26 cellular contexts compared by ENCODE assay signal in the genomic region with DNA sequence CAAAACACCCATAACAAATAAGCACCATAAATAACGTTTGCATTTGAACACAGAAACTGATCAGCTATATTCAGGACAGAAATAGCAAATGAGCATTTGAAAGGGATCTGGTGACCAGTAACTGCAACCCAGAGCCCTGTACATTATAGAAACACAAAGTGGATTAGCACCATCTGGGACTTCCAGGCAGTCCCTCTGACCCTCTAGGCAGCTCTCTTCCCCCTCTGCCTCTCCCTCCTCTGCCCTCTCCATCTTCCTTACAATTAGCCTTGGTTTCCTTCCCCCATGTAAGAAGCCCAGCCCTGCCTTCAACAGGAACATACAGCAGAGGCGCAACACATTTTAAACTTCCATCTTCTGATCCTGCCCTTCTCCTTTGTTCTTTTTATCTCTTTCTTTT.
DNase-seq lines count a peak whose midpoint lies in the region; ATAC-seq and TF ChIP-seq lines count a peak whose summit lies in the region.
"Had no signal": no experiment of that assay in that cellular context is flagged by ENCODE, and none has a peak within 500 bp of the region (broad histone marks: within the 10 kb centered on the region; RNA-seq: fewer than 3 reads in every experiment).

No MANE protein-coding gene starts in this region.

- H3K4me3 Mint-ChIP-seq in chondrocyte (ENCODE audit: unreplicated experiment) (no peak overlapping the region), type B pancreatic cell (no peak overlapping the region), progenitor cell of endocrine pancreas (ENCODE audit: low read depth) (no peak overlapping the region)
- H3K4me3 Mint-ChIP-seq: B cell; CD8-positive, alpha-beta T cell; HFFc6 had no signal

- H3K27ac Mint-ChIP-seq in chondrocyte (ENCODE audit: unreplicated experiment), result peak overlapping the region; percentile 28
- H3K27ac Mint-ChIP-seq in type B pancreatic cell, result no peak overlapping the region
- no peak overlapping the region for H3K27ac Mint-ChIP-seq in progenitor cell of endocrine pancreas
- H3K27ac Mint-ChIP-seq: B cell; CD8-positive, alpha-beta T cell; HFFc6 had no signal

- no peaks in the 10 kb centered on the region for H4K20me1 ChIP-seq in osteoblast (ENCODE audit: insufficient read depth, low read length)

- TF ChIP-seq CTCF in chondrocyte (IDR thresholded peaks at IDR 0.05) (no peak), osteoblast (IDR thresholded peaks at IDR 0.05; ENCODE audit: extremely low read depth, low read depth, low read length) (no peak), type B pancreatic cell (conservative IDR thresholded peaks at IDR 0.05) (no peak), progenitor cell of endocrine pancreas (IDR thresholded peaks at IDR 0.05; ENCODE audit: unreplicated experiment) (no peak)

- no peak overlapping the region for H3K9ac ChIP-seq in HUES48 (ENCODE audit: low read depth, low read length)

- no peaks in the 10 kb centered on the region for H3K36me3 ChIP-seq in HUES48 (ENCODE audit: control insufficient read depth, insufficient read depth, low read length)
- H3K36me3 ChIP-seq in osteoblast (ENCODE audit: insufficient read depth, low read length), result no peaks in the 10 kb centered on the region

- H3K27me3 Mint-ChIP-seq in chondrocyte (ENCODE audit: low read depth), result no peaks in the 10 kb centered on the region
- H3K27me3 Mint-ChIP-seq in type B pancreatic cell, result peaks cover 4% of the 10 kb centered on the region
- peaks cover 32% of the 10 kb centered on the region for H3K27me3 Mint-ChIP-seq in progenitor cell of endocrine pancreas
- H3K27me3 Mint-ChIP-seq: B cell had no signal

- peak overlapping the region; percentile 10 for H2AFZ ChIP-seq in osteoblast (ENCODE audit: low read length)

- H3K4me3 ChIP-seq in HUES48 (ENCODE audit: low read depth, low read length) (no peak overlapping the region), osteoblast (ENCODE audit: insufficient read depth, low read length) (no peak overlapping the region)
- H3K4me3 ChIP-seq: GM12878, SK-N-MC had no signal

- H3K9me3 Mint-ChIP-seq in chondrocyte (ENCODE audit: low read depth) (no peaks in the 10 kb centered on the region), type B pancreatic cell (peaks cover 7% of the 10 kb centered on the region), progenitor cell of endocrine pancreas (ENCODE audit: low read depth) (no peaks in the 10 kb centered on the region)
- H3K9me3 Mint-ChIP-seq: CD8-positive, alpha-beta T cell; HFFc6 had no signal

- no peaks in the 10 kb centered on the region for H3K27me3 ChIP-seq in HUES48 (ENCODE audit: control insufficient read depth, insufficient read depth, low read length)
- no peaks in the 10 kb centered on the region for H3K27me3 ChIP-seq in osteoblast (ENCODE audit: insufficient read depth, low read length)

- H3K79me2 ChIP-seq in osteoblast (ENCODE audit: insufficient read depth, low read length), result no peaks in the 10 kb centered on the region

- peak; percentile 92 for DNase-seq in NCI-H82 (lab: John Stamatoyannopoulos, UW)
- DNase-seq in chondrocyte (ENCODE audit: low spot score), result no peak
- no peak for DNase-seq in osteoblast (ENCODE audit: insufficient read length, low spot score, missing footprints)
- no peak for DNase-seq in NCI-H1105 (lab: John Stamatoyannopoulos, UW)
- no peak for DNase-seq in type B pancreatic cell (ENCODE audit: extremely low spot score, unreplicated experiment)
- DNase-seq in progenitor cell of endocrine pancreas (ENCODE audit: low spot score, unreplicated experiment), result no peak
- DNase-seq: Caco-2; CD8-positive, alpha-beta T cell; DMS79; EL; GDM1; H7; HFFc6; NCI-H1092 treated with DMSO at 0.1 percent for 48 hours; NCI-H2029; NCI-H446; NCI-H524 treated with DMSO at 0.1 percent for 48 hours; SHP77 had no signal

- H3K36me3 Mint-ChIP-seq in chondrocyte (ENCODE audit: low read depth) (no peaks in the 10 kb centered on the region), type B pancreatic cell (peaks cover 3% of the 10 kb centered on the region), progenitor cell of endocrine pancreas (ENCODE audit: insufficient read depth) (no peaks in the 10 kb centered on the region)
- H3K36me3 Mint-ChIP-seq: CD8-positive, alpha-beta T cell had no signal

- H3K4me1 Mint-ChIP-seq in chondrocyte (ENCODE audit: low read depth), result peaks cover 40% of the 10 kb centered on the region
- H3K4me1 Mint-ChIP-seq in type B pancreatic cell (ENCODE audit: unreplicated experiment), result peaks cover 23% of the 10 kb centered on the region
- H3K4me1 Mint-ChIP-seq in progenitor cell of endocrine pancreas (ENCODE audit: low read depth), result peaks cover 2% of the 10 kb centered on the region
- H3K4me1 Mint-ChIP-seq: B cell had no signal

- peak overlapping the region; percentile 22 for H3K27ac ChIP-seq in HUES48 (ENCODE audit: low read depth, low read length)
- no peak overlapping the region for H3K27ac ChIP-seq in osteoblast (ENCODE audit: low read depth, low read length)
- H3K27ac ChIP-seq: C4-2B, RWPE1, SK-N-MC had no signal

- peaks cover 42% of the 10 kb centered on the region for H3K4me1 ChIP-seq in HUES48 (ENCODE audit: control insufficient read depth, insufficient read depth, low read length)
- peaks cover 25% of the 10 kb centered on the region for H3K4me1 ChIP-seq in osteoblast (ENCODE audit: insufficient read depth, low read length)
- H3K4me1 ChIP-seq: Caco-2 had no signal

- ATAC-seq in esophagus mucosa, result no peak
- ATAC-seq: CD8-positive, alpha-beta T cell; GM12878; Panc1 had no signal

- H3K9me3 ChIP-seq in HUES48 (ENCODE audit: control insufficient read depth, insufficient read depth, low read length) (peaks cover 6% of the 10 kb centered on the region; the same call in 1 of the 2 replicates), osteoblast (ENCODE audit: low read depth, low read length) (no peaks in the 10 kb centered on the region)
- H3K9me3 ChIP-seq: Caco-2 had no signal

- H3K4me2 ChIP-seq in osteoblast (ENCODE audit: insufficient read depth, low read length), result no peak overlapping the region
